8 cellular contexts compared by ENCODE assay signal in genomic region chr19:45901912-45902650, GRCh38. TPM values are rescaled to one million over a fixed set of nuclear protein-coding genes. Genes with fewer than 3 reads are reported as not detected.
DNase-seq lines count a peak whose midpoint lies in the region; ATAC-seq, FAIRE-seq and TF ChIP-seq lines count a peak whose summit lies in the region.

TSS of gene MYPOP (minus strand) at chr19:45902613. CDS start at chr19:45901773, 840 bp downstream.

- H2AFZ ChIP-seq in astrocyte (ENCODE audit: low read depth, low read length) (peak within 1 kb of the TSS; percentile 98), keratinocyte (ENCODE audit: control insufficient read depth, low read length) (peak within 1 kb of the TSS; percentile 96)

- H3K27ac Mint-ChIP-seq in CD4-positive, CD25-positive, alpha-beta regulatory T cell: peak within 1 kb of the TSS; percentile 88 to 94 (median 93)
- peak within 1 kb of the TSS; percentile 62 for H3K27ac Mint-ChIP-seq in astrocyte (ENCODE audit: unreplicated experiment)

- peak within 1 kb of the TSS; percentile 79 for H3K4me3 ChIP-seq in CD4-positive, CD25-positive, alpha-beta regulatory T cell (ENCODE audit: low read depth, low read length)
- H3K4me3 ChIP-seq in LNCaP clone FGC (ENCODE audit: low read depth, low read length): peak within 1 kb of the TSS; percentile 78
- peak within 1 kb of the TSS; percentile 84 for H3K4me3 ChIP-seq in astrocyte (ENCODE audit: insufficient read depth, low read depth, low read length)
- peak within 1 kb of the TSS; percentile 81 to 94 (median 90) for H3K4me3 ChIP-seq in keratinocyte (ENCODE audit: control insufficient read depth in 2 of 3, extremely low read depth in 1 of 3, insufficient read depth in 2 of 3, low read depth in 1 of 3, low read length in 3 of 3)
- peak within 1 kb of the TSS; percentile 93 to 96 for H3K4me3 ChIP-seq in stomach smooth muscle (ENCODE audit: low read length in 2 of 2)

- H3K4me1 Mint-ChIP-seq in CD4-positive, CD25-positive, alpha-beta regulatory T cell: peaks cover 0 to 34% (median 16%) of the 10 kb centered on the region in 4 donors
- peaks cover 10% of the 10 kb centered on the region for H3K4me1 Mint-ChIP-seq in astrocyte (ENCODE audit: low read depth, unreplicated experiment)

- peak within 1 kb of the TSS; percentile 100 for H3K4me2 ChIP-seq in astrocyte (ENCODE audit: low read length)
- H3K4me2 ChIP-seq in keratinocyte (ENCODE audit: control insufficient read depth, extremely low read depth, insufficient read depth, low read depth, low read length): peak within 1 kb of the TSS; percentile 81

- no peak for FAIRE-seq in astrocyte (lab: Jason Lieb, UNC)
- FAIRE-seq in keratinocyte (lab: Jason Lieb, UNC): no peak

- H3K4me1 ChIP-seq in CD4-positive, CD25-positive, alpha-beta regulatory T cell (ENCODE audit: control insufficient read depth, insufficient read depth, low read length, poor library complexity, severe bottlenecking): peaks cover 27% of the 10 kb centered on the region
- H3K4me1 ChIP-seq in astrocyte (ENCODE audit: insufficient read depth, low read length) (peaks cover 9% of the 10 kb centered on the region), keratinocyte (ENCODE audit: control insufficient read depth, extremely low read depth, insufficient read depth, low read length) (peaks cover 6% of the 10 kb centered on the region), stomach smooth muscle (ENCODE audit: control insufficient read depth, insufficient read depth, low read length) (peaks cover 20% of the 10 kb centered on the region)

- H3K9me1 ChIP-seq in keratinocyte (ENCODE audit: control insufficient read depth, extremely low read depth, insufficient read depth, low read length): no peaks in the 10 kb centered on the region

- H3K27ac ChIP-seq in CD4-positive, CD25-positive, alpha-beta regulatory T cell (ENCODE audit: insufficient read depth, low read length, poor library complexity, severe bottlenecking): peak within 1 kb of the TSS; percentile 85
- H3K27ac ChIP-seq in astrocyte (ENCODE audit: low read depth, low read length) (peak within 1 kb of the TSS; percentile 24), keratinocyte (ENCODE audit: control insufficient read depth, insufficient read depth, low read length) (peak within 1 kb of the TSS; percentile 40), stomach smooth muscle (ENCODE audit: low read length) (peak within 1 kb of the TSS; percentile 69)

- H3K27me3 ChIP-seq in CD4-positive, CD25-positive, alpha-beta regulatory T cell (ENCODE audit: control insufficient read depth, insufficient read depth, low read length): no peaks in the 10 kb centered on the region
- H3K27me3 ChIP-seq in astrocyte (ENCODE audit: insufficient read depth, low read length): no peaks in the 10 kb centered on the region
- H3K27me3 ChIP-seq in keratinocyte (ENCODE audit: control insufficient read depth, extremely low read depth, insufficient read depth, low read length): no peaks in the 10 kb centered on the region
- no peaks in the 10 kb centered on the region for H3K27me3 ChIP-seq in stomach smooth muscle (ENCODE audit: control insufficient read depth in 1 of 2, insufficient read depth in 2 of 2, low read length in 2 of 2)

- H4K20me1 ChIP-seq in astrocyte (ENCODE audit: insufficient read depth, low read length) (peaks cover 14% of the 10 kb centered on the region), keratinocyte (ENCODE audit: control insufficient read depth, extremely low read depth, insufficient read depth, low read length) (no peaks in the 10 kb centered on the region)

- H3K79me2 ChIP-seq in astrocyte (ENCODE audit: insufficient read depth, low read length): peaks cover 4% of the 10 kb centered on the region
- H3K79me2 ChIP-seq in keratinocyte (ENCODE audit: control insufficient read depth, insufficient read depth, low read length): peaks cover 2% of the 10 kb centered on the region

- H3K9me3 ChIP-seq in CD4-positive, CD25-positive, alpha-beta regulatory T cell (ENCODE audit: control insufficient read depth in 2 of 2, low read length in 2 of 2): no peaks in the 10 kb centered on the region
- H3K9me3 ChIP-seq in astrocyte (ENCODE audit: insufficient read depth, low read depth, low read length) (no peaks in the 10 kb centered on the region), keratinocyte (ENCODE audit: control insufficient read depth, low read depth, low read length) (no peaks in the 10 kb centered on the region), stomach smooth muscle (ENCODE audit: control insufficient read depth in 2 of 2, low read length in 2 of 2) (no peaks in the 10 kb centered on the region)

- peaks cover 10% of the 10 kb centered on the region for H3K36me3 Mint-ChIP-seq in CD4-positive, CD25-positive, alpha-beta regulatory T cell
- peaks cover 11% of the 10 kb centered on the region for H3K36me3 Mint-ChIP-seq in astrocyte (ENCODE audit: low read depth, unreplicated experiment)

- DNase-seq in CD4-positive, CD25-positive, alpha-beta regulatory T cell: peak in 1 of 3 donors; percentile 17
- DNase-seq in LNCaP clone FGC (ENCODE audit: low read depth) (no peak), astrocyte (ENCODE audit: low read depth) (no peak), keratinocyte (ENCODE audit: low read depth, low spot score) (no peak), kidney glomerular epithelial cell (lab: John Stamatoyannopoulos, UW) (no peak)
- no peak for DNase-seq in activated effector memory CD4-positive, alpha-beta T cell treated with anti-CD3 and anti-CD28 coated beads, Interleukin-2, amount 50 U/mL, for 16 hours

- peaks cover 0 to 4% (median 0%) of the 10 kb centered on the region in 7 donors for H3K9me3 Mint-ChIP-seq in CD4-positive, CD25-positive, alpha-beta regulatory T cell
- H3K9me3 Mint-ChIP-seq in astrocyte (ENCODE audit: unreplicated experiment): no peaks in the 10 kb centered on the region

- H3K27me3 Mint-ChIP-seq in CD4-positive, CD25-positive, alpha-beta regulatory T cell: peaks cover 11% of the 10 kb centered on the region
- peaks cover 2% of the 10 kb centered on the region for H3K27me3 Mint-ChIP-seq in astrocyte (ENCODE audit: low read depth, unreplicated experiment)

- H3K4me3 Mint-ChIP-seq in CD4-positive, CD25-positive, alpha-beta regulatory T cell: peak within 1 kb of the TSS; percentile 93 to 97 (median 96)
- H3K4me3 Mint-ChIP-seq in astrocyte (ENCODE audit: unreplicated experiment): peak within 1 kb of the TSS; percentile 95

- dilution Hi-C loops in keratinocyte (cut with MboI; ENCODE audit: extremely low pct_ligation_motif_present, low sequenced_read_pairs): no loop called here

- H3K36me3 ChIP-seq in CD4-positive, CD25-positive, alpha-beta regulatory T cell (ENCODE audit: control insufficient read depth, insufficient read depth, low read length): peaks cover 10% of the 10 kb centered on the region
- H3K36me3 ChIP-seq in astrocyte (ENCODE audit: insufficient read depth, low read length): no peaks in the 10 kb centered on the region
- peaks cover 6 to 7% of the 10 kb centered on the region in 2 experiments for H3K36me3 ChIP-seq in keratinocyte (ENCODE audit: control insufficient read depth in 2 of 2, extremely low read depth in 1 of 2, insufficient read depth in 2 of 2, low read length in 2 of 2)
- peaks cover 10 to 14% of the 10 kb centered on the region in 2 donors for H3K36me3 ChIP-seq in stomach smooth muscle (ENCODE audit: control insufficient read depth in 2 of 2, insufficient read depth in 2 of 2, low read length in 2 of 2)

- no peak for ATAC-seq in CD4-positive, CD25-positive, alpha-beta regulatory T cell (ENCODE audit: low read depth in 2 of 2)
- no peak for ATAC-seq in HG03521 (IDR thresholded peaks at IDR 0.05; ENCODE audit: unreplicated experiment)

- TF ChIP-seq CTCF in LNCaP clone FGC (IDR thresholded peaks at IDR 0.05; ENCODE audit: control insufficient read depth, extremely low read depth, insufficient read depth) (no peak), astrocyte (IDR thresholded peaks at IDR 0.05; ENCODE audit: insufficient read depth, low read depth, low read length) (no peak), keratinocyte (optimal IDR thresholded peaks at IDR 0.05 in 1 of 3, IDR thresholded peaks at IDR 0.05 in 1 of 3, conservative IDR thresholded peaks at IDR 0.05 in 1 of 3; ENCODE audit: extremely low read depth in 1 of 3, insufficient read depth in 2 of 3, low read length in 3 of 3) (no peak)

- H3K9ac ChIP-seq in astrocyte (ENCODE audit: low read length) (peak within 1 kb of the TSS; percentile 87), keratinocyte (ENCODE audit: control insufficient read depth, extremely low read depth, insufficient read depth, low read length) (peak within 1 kb of the TSS; percentile 79), stomach smooth muscle (ENCODE audit: low read length in 2 of 2) (peak within 1 kb of the TSS; percentile 86 to 90)

RNA-seq across cellular contexts. Expression of gene MYPOP, which starts in this region (rescaled TPM):
- total RNA-seq in CD4-positive, CD25-positive, alpha-beta regulatory T cell: 8.7 TPM
- polyA plus RNA-seq in CD4-positive, CD25-positive, alpha-beta regulatory T cell: under 1 TPM in 3 of 4 donors, not detected in 1; 0.17 to 0.44 (median 0.20) TPM
- total RNA-seq in astrocyte: 11.0 and 11.7 TPM in 2 replicates
- 1.1 to 1.6 TPM (median 1.3 TPM) in 3 replicates for polyA plus RNA-seq in keratinocyte
- polyA plus RNA-seq in keratinocyte (2011; ENCODE audit: low read depth): 0.82 TPM
- 1.6 and 2.6 TPM in 2 replicates for polyA plus RNA-seq in keratinocyte (2011; cell fraction: cytosol; rRNA removed)
- 3.1 and 5.5 TPM in 2 replicates for polyA plus RNA-seq in keratinocyte (2011; cell fraction: nucleus; rRNA removed)
- 4.1 and 4.6 TPM in 2 replicates for polyA plus RNA-seq in keratinocyte (2012; ENCODE audit: low replicate concordance)
- 0.30 to 4.5 TPM (median 0.35 TPM) in 3 replicates for polyA minus RNA-seq in keratinocyte
- 3.8 TPM for polyA minus RNA-seq in keratinocyte (2011; cell fraction: cytosol; rRNA and poly(A)+ RNA removed)
- 1.2 and 1.8 TPM in 2 replicates for polyA minus RNA-seq in keratinocyte (2011; cell fraction: nucleus; rRNA and poly(A)+ RNA removed)

Comparison
In these comparisons a context has a peak if more than half of its experiments do, and no peak if none do; other contexts are left out.
1. H3K27ac ChIP-seq: peak in every context shown above with its lines; median percentile 85 in CD4-positive, CD25-positive, alpha-beta regulatory T cell; 69 in stomach smooth muscle; 40 in keratinocyte; 24 in astrocyte.